Comparison of ENCODE assay signal across 8 cellular contexts in the genomic region with DNA sequence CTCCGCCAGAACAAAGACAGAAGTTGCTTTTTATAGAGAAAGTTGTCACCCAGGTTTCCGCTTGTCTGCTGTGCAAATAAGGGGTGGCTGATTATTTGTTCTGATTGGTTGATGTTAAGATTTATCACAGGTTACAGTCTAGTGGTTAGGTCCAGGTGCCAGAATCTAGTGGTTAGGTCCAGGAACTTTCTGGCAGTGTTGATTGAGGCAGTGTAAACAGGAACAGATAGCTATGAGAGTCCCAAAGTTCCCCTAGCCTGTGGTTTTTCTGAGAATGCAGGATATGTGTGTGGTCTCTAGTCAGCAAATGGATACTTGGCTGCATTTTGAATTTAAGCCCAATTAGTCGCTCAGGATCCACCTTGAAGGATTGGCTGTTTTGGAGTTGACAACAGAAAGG.
DNase-seq lines count a peak whose midpoint lies in the region; ATAC-seq, FAIRE-seq and TF ChIP-seq lines count a peak whose summit lies in the region.

No MANE protein-coding gene starts in this region.

- CTCF ChIA-PET in mammary epithelial cell (lab: Charles Lee; ENCODE audit: low non-redundant PET) (interaction anchor here (0.6 kb wide), 1 partner anchor 40 kb away, joined by 3 read pairs; no protein-coding TSS in a partner anchor), MCF 10A (lab: Yijun Ruan, JAX) (no interaction called here), A673 (lab: Charles Lee) (no interaction called here)

- H3K27ac ChIP-seq in mammary epithelial cell (ENCODE audit: insufficient read depth, low read depth, low read length) (peak overlapping the region; percentile 45), A673 (ENCODE audit: low read depth, low read length, poor library complexity, severe bottlenecking) (no peak overlapping the region), kidney (ENCODE audit: low read depth in 2 of 2, low read length in 2 of 2) (no peak overlapping the region)

- H3K4me3 ChIP-seq in mammary epithelial cell (replicated peaks in 1 of 3; ENCODE audit: insufficient read depth in 1 of 3, low read depth in 2 of 3, low read length in 3 of 3) (no peak overlapping the region), foreskin fibroblast (ENCODE audit: low read depth in 1 of 2, low read length in 2 of 2) (no peak overlapping the region), A673 (ENCODE audit: low read depth, low read length, poor library complexity, severe bottlenecking) (no peak overlapping the region), kidney (ENCODE audit: low read length in 2 of 2) (no peak overlapping the region)

- H3K9me3 Mint-ChIP-seq in MCF 10A (ENCODE audit: unreplicated experiment) = no peaks in the 10 kb centered on the region

- H3K79me2 ChIP-seq in mammary epithelial cell (ENCODE audit: insufficient read depth, low read length) = no peaks in the 10 kb centered on the region

- H2AFZ ChIP-seq in mammary epithelial cell (ENCODE audit: low read depth, low read length) = peak overlapping the region; percentile 64

- H3K27me3 ChIP-seq in mammary epithelial cell (ENCODE audit: insufficient read depth, low read length) (no peaks in the 10 kb centered on the region), A673 (replicated peaks; ENCODE audit: insufficient read depth, low read depth, low read length, poor library complexity) (no peaks in the 10 kb centered on the region)

- TF ChIP-seq CTCF in mammary epithelial cell (conservative IDR thresholded peaks at IDR 0.05 in 1 of 2, IDR thresholded peaks at IDR 0.05 in 1 of 2; ENCODE audit: extremely low read depth in 1 of 2, insufficient read depth in 1 of 2, low read depth in 1 of 2, low read length in 2 of 2) = no peak
- no peak for TF ChIP-seq CTCF in MCF 10A (IDR thresholded peaks at IDR 0.05; ENCODE audit: unreplicated experiment)
- no peak for TF ChIP-seq CTCF in foreskin fibroblast (IDR thresholded peaks at IDR 0.05; ENCODE audit: low read depth, low read length)
- TF ChIP-seq CTCF in A673 (conservative IDR thresholded peaks at IDR 0.05; ENCODE audit: low read depth, low read length) = no peak
- TF ChIP-seq CTCF in kidney (IDR thresholded peaks at IDR 0.05; ENCODE audit: borderline replicate concordance, extremely low read depth, insufficient read depth) = no peak

- no peaks in the 10 kb centered on the region for H3K36me3 Mint-ChIP-seq in MCF 10A (ENCODE audit: insufficient read depth, unreplicated experiment)

- ATAC-seq in HG03442 (IDR thresholded peaks at IDR 0.05; ENCODE audit: unreplicated experiment) = peak; percentile 36
- ATAC-seq in HG03039 (IDR thresholded peaks at IDR 0.05; ENCODE audit: unreplicated experiment) = no peak

- H3K9me3 ChIP-seq in mammary epithelial cell (replicated peaks; ENCODE audit: insufficient read depth, low read length) (no peaks in the 10 kb centered on the region), A673 (ENCODE audit: low read depth, low read length, poor library complexity, severe bottlenecking) (no peaks in the 10 kb centered on the region), kidney (ENCODE audit: control insufficient read depth in 1 of 2, low read length in 2 of 2) (no peaks in the 10 kb centered on the region)

- BruUV-seq in mammary epithelial cell (replicated peaks; lab: Mats Ljungman, UMichigan) (no TSS peak), MCF 10A (replicated peaks; lab: Mats Ljungman, UMichigan) (no TSS peak), A673 (replicated peaks; lab: Mats Ljungman, UMichigan) (no TSS peak)

- no peak for FAIRE-seq in kidney (lab: Jason Lieb, UNC)

- 5% methylated on average over 3 of the region's 3 CpGs for WGBS in mammary epithelial cell (ENCODE audit: low coverage, missing lambda C conversion rate)

- H3K27ac Mint-ChIP-seq in MCF 10A (ENCODE audit: low read depth, unreplicated experiment) = no peak overlapping the region

- H3K36me3 ChIP-seq in mammary epithelial cell (ENCODE audit: insufficient read depth, low read length) (no peaks in the 10 kb centered on the region), A673 (ENCODE audit: insufficient read depth, low read length, poor library complexity, severe bottlenecking) (no peaks in the 10 kb centered on the region), kidney (ENCODE audit: control insufficient read depth in 1 of 2, insufficient read depth in 2 of 2, low read length in 2 of 2) (no peaks in the 10 kb centered on the region)

- peak overlapping the region; percentile 6 for H3K4me2 ChIP-seq in mammary epithelial cell (ENCODE audit: insufficient read depth, low read depth, low read length)

- H3K27me3 Mint-ChIP-seq in MCF 10A (ENCODE audit: insufficient read depth, unreplicated experiment) = no peaks in the 10 kb centered on the region

- intact Hi-C loops in mammary epithelial cell (cut with micrococcal nuclease) (no loop called here), MCF 10A (cut with micrococcal nuclease) (no loop called here), A673 (cut with micrococcal nuclease; ENCODE audit: unreplicated experiment) (no loop called here), kidney (cut with DNase I) (no loop called here)

- H4K20me1 ChIP-seq in mammary epithelial cell (ENCODE audit: insufficient read depth, low read length) = no peaks in the 10 kb centered on the region

- POLR2A ChIA-PET in MCF 10A (lab: Yijun Ruan, JAX) = no interaction called here
- POLR2A ChIA-PET in A673 (lab: Charles Lee; ENCODE audit: low non-redundant PET) = no interaction called here

- H3K4me3 Mint-ChIP-seq in MCF 10A (ENCODE audit: unreplicated experiment) = no peak overlapping the region

- H3K9ac ChIP-seq in mammary epithelial cell (ENCODE audit: insufficient read depth, low read length) (no peak overlapping the region), kidney (ENCODE audit: low read length in 2 of 2) (no peak overlapping the region)

- peaks cover 11% of the 10 kb centered on the region for H3K4me1 Mint-ChIP-seq in MCF 10A (ENCODE audit: insufficient read depth, unreplicated experiment)

- H3K4me1 ChIP-seq in mammary epithelial cell (ENCODE audit: insufficient read depth, low read length) (peaks cover 31% of the 10 kb centered on the region), A673 (ENCODE audit: insufficient read depth, low read length, poor library complexity, severe bottlenecking) (no peaks in the 10 kb centered on the region), kidney (ENCODE audit: control insufficient read depth in 1 of 2, insufficient read depth in 1 of 2, low read depth in 1 of 2, low read length in 2 of 2) (no peaks in the 10 kb centered on the region)

- dilution Hi-C loops in mammary epithelial cell (cut with HindIII; ENCODE audit: low sequenced_read_pairs) = no loop called here

- peak; percentile 79 for DNase-seq in mammary epithelial cell
- DNase-seq in MCF 10A (ENCODE audit: unreplicated experiment) = no peak
- DNase-seq in UCSD-AML1 (lab: John Stamatoyannopoulos, UW; ENCODE audit: unreplicated experiment) = peak; percentile 34
- peak; percentile 30 to 32 for DNase-seq in foreskin fibroblast
- DNase-seq in A673 (ENCODE audit: low spot score) = no peak
- no peak for DNase-seq in kidney

- in situ Hi-C loops in mammary epithelial cell (cut with MboI; ENCODE audit: low sequenced_read_pairs in 2 of 2) = no loop called here

Comparison
In these comparisons a context has a peak if more than half of its experiments do, and no peak if none do; other contexts are left out.
1. DNase-seq: peak in mammary epithelial cell (single experiment), UCSD-AML1 (single experiment) and foreskin fibroblast (2 of 2); none in MCF 10A (single experiment), A673 (single experiment) and kidney (single experiment).